Comparison of ENCODE assay signal across 29 cellular contexts in the genomic region with DNA sequence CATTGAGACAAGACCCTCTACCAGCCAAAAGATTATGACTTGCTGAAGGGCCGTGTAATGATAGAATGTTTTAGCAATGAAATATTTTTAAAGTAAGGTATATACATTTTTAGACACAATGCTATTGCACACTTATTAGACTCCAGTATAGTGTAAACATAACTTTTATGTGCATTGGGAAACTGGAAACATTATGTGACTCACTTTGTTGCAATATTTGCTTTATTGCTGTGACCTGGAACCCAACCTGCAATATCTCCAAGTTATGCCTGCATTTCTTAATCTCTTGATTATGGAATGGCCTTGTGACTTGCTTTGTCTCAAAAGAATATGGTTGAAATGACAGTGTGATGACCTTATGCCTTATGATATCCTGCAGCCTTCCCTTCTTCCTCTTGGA.
"Had no signal": no experiment of that assay in that cellular context is flagged by ENCODE, and none has a peak within 500 bp of the region (broad histone marks: within the 10 kb centered on the region; RNA-seq: fewer than 3 reads in every experiment).

No MANE protein-coding gene starts in this region.

- H3K4me1 ChIP-seq: colonic mucosa, esophagus squamous epithelium, foreskin keratinocyte, gastrocnemius medialis, gastroesophageal sphincter had no signal

- H3K27me3 ChIP-seq: colonic mucosa, esophagus muscularis mucosa, esophagus squamous epithelium, foreskin keratinocyte, gastrocnemius medialis, gastroesophageal sphincter, heart left ventricle, heart right ventricle, hepatocyte had no signal

- H3K27ac ChIP-seq: colonic mucosa, coronary artery, dorsolateral prefrontal cortex, epithelial cell of prostate, esophagus muscularis mucosa, esophagus squamous epithelium, foreskin keratinocyte, gastrocnemius medialis, gastroesophageal sphincter, heart left ventricle, heart right ventricle, hepatocyte had no signal

- ATAC-seq: effector memory CD8-positive, alpha-beta T cell; esophagus mucosa; foreskin keratinocyte; gastrocnemius medialis; gastroesophageal sphincter; heart left ventricle; heart right ventricle had no signal

- DNase-seq: colonic mucosa; cortex of kidney; dermis blood vessel endothelial cell; dorsolateral prefrontal cortex; effector CD4-positive, alpha-beta T cell; effector CD8-positive, alpha-beta T cell; effector memory CD4-positive, alpha-beta T cell; effector memory CD8-positive, alpha-beta T cell; endodermal cell; erythroblast; esophagus squamous epithelium; foreskin fibroblast; foreskin keratinocyte; foreskin melanocyte; gastrocnemius medialis; glutamatergic neuron; head of caudate nucleus; heart left ventricle; heart right ventricle had no signal

- H3K4me2 ChIP-seq: hepatocyte had no signal

- H3K9me3 ChIP-seq: colonic mucosa, gastrocnemius medialis had no signal

- H2AFZ ChIP-seq: hepatocyte had no signal

- H3K4me3 ChIP-seq: colonic mucosa, coronary artery, dorsolateral prefrontal cortex, esophagus muscularis mucosa, esophagus squamous epithelium, gastrocnemius medialis, gastroesophageal sphincter, heart left ventricle, heart right ventricle, hepatocyte had no signal

- H3K79me2 ChIP-seq: hepatocyte had no signal

- FAIRE-seq: colon, endometrium, endothelial cell of umbilical vein, frontal cortex had no signal

- H3K36me3 ChIP-seq: colonic mucosa, esophagus muscularis mucosa, esophagus squamous epithelium, gastrocnemius medialis, gastroesophageal sphincter, heart left ventricle, heart right ventricle had no signal
